In the genomic region with DNA sequence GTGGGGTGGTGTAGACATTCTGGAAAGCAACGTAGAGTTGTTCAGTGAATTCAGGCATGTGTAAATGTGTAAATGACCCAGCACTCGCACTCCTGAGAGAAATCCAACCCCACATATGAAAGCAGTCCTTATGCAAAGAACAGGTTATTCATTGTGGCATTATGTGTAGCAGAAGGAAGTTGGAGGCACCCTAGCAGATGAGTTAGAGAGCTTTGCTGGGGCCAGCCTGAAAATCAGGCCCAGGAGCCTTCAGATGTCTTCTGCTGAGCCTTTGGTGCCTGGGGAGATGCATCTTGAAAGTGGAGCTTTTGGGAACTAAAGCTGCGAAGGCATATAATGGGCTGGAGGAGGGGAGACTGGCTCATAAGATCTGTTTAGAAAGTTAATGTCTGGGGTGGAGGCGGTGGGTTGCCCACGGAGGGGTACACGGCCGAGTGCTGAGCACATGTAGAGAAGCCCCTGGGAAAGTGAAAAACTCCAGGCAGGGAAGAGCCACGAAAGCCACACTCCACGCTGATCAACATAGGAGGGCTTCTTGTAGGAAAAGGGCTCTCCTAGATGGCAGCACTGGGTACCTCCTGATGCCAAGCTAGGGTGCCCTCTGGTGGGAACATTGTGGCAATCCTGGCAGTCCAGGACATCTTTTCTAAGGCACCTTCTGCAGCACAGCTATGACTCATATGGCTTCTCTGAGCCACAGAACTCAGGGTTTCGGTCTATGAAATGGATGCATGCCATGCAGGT, we compare ENCODE assay signal across 8 cellular contexts. TPM values are rescaled to one million over a fixed set of nuclear protein-coding genes. Genes with fewer than 3 reads are reported as not detected.
DNase-seq lines count a peak whose midpoint lies in the region; ATAC-seq, FAIRE-seq and TF ChIP-seq lines count a peak whose summit lies in the region.

No MANE protein-coding gene starts in this region.

- no peak overlapping the region for H3K27ac ChIP-seq in HepG2 (ENCODE audit: extremely low read length, insufficient read depth, low read length)

- peak; percentile 76 for TF ChIP-seq RAD21 in HepG2 (CRISPR knock-in tag; IDR thresholded peaks at IDR 0.05)

- no peak for TF ChIP-seq POLR2A in HepG2 (IDR thresholded peaks at IDR 0.05; ENCODE audit: insufficient read depth in 1 of 2, low read depth in 2 of 2, low read length in 2 of 2)

- H3K27me3 ChIP-seq in HepG2 (ENCODE audit: control insufficient read depth in 1 of 2, insufficient read depth in 2 of 2, low read length in 2 of 2) = peaks cover 3 to 12% of the 10 kb centered on the region in 2 experiments; a peak in 3 of 5 replicates

- H3K4me1 Mint-ChIP-seq in activated CD4-positive, alpha-beta T cell treated with anti-CD3 and anti-CD28 coated beads for 36 hours = peaks cover 14% of the 10 kb centered on the region

- H3K9me3 ChIP-seq in HepG2 (ENCODE audit: low read length) = no peaks in the 10 kb centered on the region

- no TSS peak for BruUV-seq in HepG2 (replicated peaks; lab: Mats Ljungman, UMichigan)

- peak; percentile 94 for ATAC-seq in GM19043 (IDR thresholded peaks at IDR 0.05; ENCODE audit: low read depth, unreplicated experiment)
- ATAC-seq in HG03432 (IDR thresholded peaks at IDR 0.05; ENCODE audit: unreplicated experiment) = peak; percentile 86
- ATAC-seq in activated CD4-positive, alpha-beta T cell treated with anti-CD3 and anti-CD28 coated beads for 36 hours = peak; percentile 99
- peak; percentile 97 for ATAC-seq in HepG2

- no peak overlapping the region for H3K27ac Mint-ChIP-seq in activated CD4-positive, alpha-beta T cell treated with anti-CD3 and anti-CD28 coated beads for 36 hours

- no peaks in the 10 kb centered on the region for H3K79me2 ChIP-seq in HepG2 (ENCODE audit: insufficient read depth, low read length)

- in situ Hi-C loops in HepG2 (cut with HindIII; ENCODE audit: extremely low pct_ligation_motif_present, low pct_unique_long_range_greater_than_20kb) = loop anchor here (5.0 kb wide), 1 partner anchor 180 kb away; no protein-coding TSS in a partner anchor

- no peak overlapping the region for H3K9ac ChIP-seq in HepG2 (ENCODE audit: insufficient read depth, low read depth, low read length)

- H3K4me3 ChIP-seq in choroid plexus epithelial cell (ENCODE audit: low read depth, low read length) (no peak overlapping the region), HepG2 (replicated peaks in 1 of 3; ENCODE audit: insufficient read depth in 1 of 3, low read depth in 2 of 3, low read length in 3 of 3) (no peak overlapping the region)

- intact Hi-C loops in activated CD4-positive, alpha-beta T cell treated with anti-CD3 and anti-CD28 coated beads for 36 hours (cut with DNase I, micrococcal nuclease) = loop anchor here (1.0 to 5.0 kb wide), 5 partner anchors 48 to 175 kb away; no protein-coding TSS in a partner anchor
- intact Hi-C loops in HepG2 (cut with micrococcal nuclease; ENCODE audit: unreplicated experiment) = loop anchor here (1.0 kb wide), 1 partner anchor 171 kb away; no protein-coding TSS in a partner anchor

- peak; percentile 88 for FAIRE-seq in HepG2 (lab: Jason Lieb, UNC)

- POLR2A ChIA-PET in activated CD4-positive, alpha-beta T cell treated with anti-CD3 and anti-CD28 coated beads for 36 hours (lab: Charles Lee) = interaction anchor here (0.6 kb wide), 1 partner anchor 294 kb away, joined by 3 read pairs; no protein-coding TSS in a partner anchor
- POLR2A ChIA-PET in HepG2 (lab: Yijun Ruan, JAX) = no interaction called here

- no peaks in the 10 kb centered on the region for H3K36me3 ChIP-seq in HepG2 (replicated peaks in 1 of 2; ENCODE audit: control insufficient read depth in 1 of 2, insufficient read depth in 2 of 2, low read length in 2 of 2)

- H3K27me3 Mint-ChIP-seq in activated CD4-positive, alpha-beta T cell treated with anti-CD3 and anti-CD28 coated beads for 36 hours = peaks cover 10% of the 10 kb centered on the region

- no peaks in the 10 kb centered on the region for H3K4me1 ChIP-seq in HepG2 (ENCODE audit: insufficient read depth, low read length)

- H4K20me1 ChIP-seq in HepG2 (ENCODE audit: insufficient read depth, low read length) = no peaks in the 10 kb centered on the region

- H3K36me3 Mint-ChIP-seq in activated CD4-positive, alpha-beta T cell treated with anti-CD3 and anti-CD28 coated beads for 36 hours (ENCODE audit: low read depth) = no peaks in the 10 kb centered on the region

- H2AFZ ChIP-seq in HepG2 (ENCODE audit: low read length) = no peak overlapping the region

- H3K4me2 ChIP-seq in HepG2 (ENCODE audit: low read depth, low read length) = no peak overlapping the region

- CTCF ChIA-PET in activated CD4-positive, alpha-beta T cell treated with anti-CD3 and anti-CD28 coated beads for 36 hours (lab: Charles Lee) = interaction anchor here (0.5 to 4.3 kb wide), 35 partner anchors 9 to 582 kb away, joined by 3 to 17 read pairs (median 4); a partner anchor contains a TSS
- CTCF ChIA-PET in HepG2 (lab: Yijun Ruan, JAX; ENCODE audit: low intra/inter-chr PET ratio, low total read pairs) = interaction anchor here (1.1 to 2.7 kb wide), 7 partner anchors 47 to 188 kb away, joined by 3 to 45 read pairs (median 5); no protein-coding TSS in a partner anchor

- DNase-seq in Ammon's horn (ENCODE audit: low spot score) (peak; percentile 95), NCI-H460 (ENCODE audit: extremely low read depth, low read depth) (peak; percentile 97), choroid plexus epithelial cell (ENCODE audit: low read depth) (peak; percentile 92), HepG2 (ENCODE audit: low spot score) (peak; percentile 78)
- DNase-seq in activated CD4-positive, alpha-beta T cell treated with anti-CD3 and anti-CD28 coated beads for 36 hours = peak; percentile 87
- DNase-seq in stimulated activated CD4-positive, alpha-beta T cell treated with anti-CD3 and anti-CD28 coated beads, TNF-alpha, amount 100 ng/mL, for 4 hours (ENCODE audit: low read depth in 3 of 3) = peak; percentile 39 to 71 (median 64)

- H3K9me3 Mint-ChIP-seq in activated CD4-positive, alpha-beta T cell treated with anti-CD3 and anti-CD28 coated beads for 36 hours (ENCODE audit: low read depth) = no peaks in the 10 kb centered on the region

- TF ChIP-seq CTCF in choroid plexus epithelial cell (conservative IDR thresholded peaks at IDR 0.05; ENCODE audit: low read depth, low read length) (peak; percentile 88), HepG2 (CRISPR knock-in tag; IDR thresholded peaks at IDR 0.05) (peak; percentile 84)

- no peak for TF ChIP-seq EP300 in HepG2 (IDR thresholded peaks at IDR 0.05; ENCODE audit: low read depth in 2 of 2, low read length in 2 of 2)
- no peak for TF ChIP-seq EP300 in HepG2 (CRISPR knock-in tag; IDR thresholded peaks at IDR 0.05; ENCODE audit: borderline replicate concordance)

- H3K4me3 Mint-ChIP-seq in activated CD4-positive, alpha-beta T cell treated with anti-CD3 and anti-CD28 coated beads for 36 hours = no peak overlapping the region

- whole genome bisulfite sequencing in HepG2 (ENCODE audit: low lambda C conversion rate) = 8% methylated on average over 9 of the region's 10 CpGs

RNA-seq across cellular contexts. Expression of a gene that starts 6.1 kb away (rescaled TPM):
- 1.4 and 1.7 TPM in 2 replicates for total RNA-seq in NCI-H460 (2014; rRNA removed; shearing (Covaris generic))
- polyA plus RNA-seq in NCI-H460 (2014; cell fraction: nucleus; rRNA removed) = 1.9 and 2.4 TPM in 2 replicates
- not detected for total RNA-seq in activated CD4-positive, alpha-beta T cell treated with anti-CD3 and anti-CD28 coated beads for 36 hours
- total RNA-seq in HepG2 (2016; rRNA removed; fragmentation: Illumina TruSeq; extraction: Trizol) = not detected in 2 replicates
- total RNA-seq in HepG2 (2016; cell fraction: cytosol; rRNA removed; fragmentation: Illumina TruSeq; extraction: Trizol; ENCODE audit: low read depth) = not detected in 2 replicates
- total RNA-seq in HepG2 (2016; cell fraction: insoluble cytoplasmic fraction; rRNA removed; fragmentation: Illumina TruSeq; extraction: Trizol) = not detected in 2 replicates
- not detected in 2 replicates for total RNA-seq in HepG2 (2016; cell fraction: membrane; rRNA removed; fragmentation: Illumina TruSeq; extraction: Trizol)
- total RNA-seq in HepG2 (2016; cell fraction: nucleus; rRNA removed; fragmentation: Illumina TruSeq; extraction: Trizol) = not detected in 2 replicates
- polyA plus RNA-seq in HepG2 (2011; rRNA removed) = not detected in 2 replicates
- not detected in 2 replicates for polyA plus RNA-seq in HepG2 (2011; cell fraction: cytosol; rRNA removed)
- polyA plus RNA-seq in HepG2 (2011; cell fraction: nucleus; rRNA removed) = not detected in 2 replicates
- polyA plus RNA-seq in HepG2 (2012) = not detected in 2 replicates
- polyA plus RNA-seq in HepG2 (2016; cell fraction: cytosol; fragmentation: Illumina TruSeq; extraction: Trizol; ENCODE audit: low read depth) = not detected in 2 replicates
- not detected in 2 replicates for polyA plus RNA-seq in HepG2 (2016; cell fraction: insoluble cytoplasmic fraction; fragmentation: Illumina TruSeq; extraction: Trizol; ENCODE audit: low read depth)
- polyA plus RNA-seq in HepG2 (2016; cell fraction: membrane; fragmentation: Illumina TruSeq; extraction: Trizol; ENCODE audit: low read depth) = not detected in 2 replicates
- not detected in 2 replicates for polyA plus RNA-seq in HepG2 (2016; cell fraction: nucleus; fragmentation: Illumina TruSeq; extraction: Trizol; ENCODE audit: insufficient read depth, low read depth)
- polyA minus RNA-seq in HepG2 (2011; rRNA and poly(A)+ RNA removed; ENCODE audit: low replicate concordance) = 0.98 TPM in 1 of 2 replicates, not detected in the other
- polyA minus RNA-seq in HepG2 (2011; cell fraction: cytosol; rRNA and poly(A)+ RNA removed) = not detected in 2 replicates
- polyA minus RNA-seq in HepG2 (2011; cell fraction: nucleus; rRNA and poly(A)+ RNA removed) = not detected in 2 replicates

RNA-seq across cellular contexts. Expression of a gene that starts 35.9 kb away (rescaled TPM):
- total RNA-seq in NCI-H460 (2014; rRNA removed; shearing (Covaris generic)) = 40.6 and 54.3 TPM in 2 replicates
- 19.2 and 20.5 TPM in 2 replicates for polyA plus RNA-seq in NCI-H460 (2014; cell fraction: nucleus; rRNA removed)
- not detected for total RNA-seq in activated CD4-positive, alpha-beta T cell treated with anti-CD3 and anti-CD28 coated beads for 36 hours
- total RNA-seq in HepG2 (2016; rRNA removed; fragmentation: Illumina TruSeq; extraction: Trizol) = not detected in 2 replicates
- total RNA-seq in HepG2 (2016; cell fraction: cytosol; rRNA removed; fragmentation: Illumina TruSeq; extraction: Trizol; ENCODE audit: low read depth) = not detected in 2 replicates
- total RNA-seq in HepG2 (2016; cell fraction: insoluble cytoplasmic fraction; rRNA removed; fragmentation: Illumina TruSeq; extraction: Trizol) = not detected in 2 replicates
- not detected in 2 replicates for total RNA-seq in HepG2 (2016; cell fraction: membrane; rRNA removed; fragmentation: Illumina TruSeq; extraction: Trizol)
- total RNA-seq in HepG2 (2016; cell fraction: nucleus; rRNA removed; fragmentation: Illumina TruSeq; extraction: Trizol) = not detected in 2 replicates
- polyA plus RNA-seq in HepG2 (2011; rRNA removed) = not detected in 2 replicates
- 0.03 TPM in 1 of 2 replicates, not detected in the other for polyA plus RNA-seq in HepG2 (2011; cell fraction: cytosol; rRNA removed)
- not detected in 2 replicates for polyA plus RNA-seq in HepG2 (2011; cell fraction: nucleus; rRNA removed)
- polyA plus RNA-seq in HepG2 (2012) = not detected in 2 replicates
- 0.08 TPM in 1 of 2 replicates, not detected in the other for polyA plus RNA-seq in HepG2 (2016; cell fraction: cytosol; fragmentation: Illumina TruSeq; extraction: Trizol; ENCODE audit: low read depth)
- not detected in 2 replicates for polyA plus RNA-seq in HepG2 (2016; cell fraction: insoluble cytoplasmic fraction; fragmentation: Illumina TruSeq; extraction: Trizol; ENCODE audit: low read depth)
- polyA plus RNA-seq in HepG2 (2016; cell fraction: membrane; fragmentation: Illumina TruSeq; extraction: Trizol; ENCODE audit: low read depth) = not detected in 2 replicates
- polyA plus RNA-seq in HepG2 (2016; cell fraction: nucleus; fragmentation: Illumina TruSeq; extraction: Trizol; ENCODE audit: insufficient read depth, low read depth) = not detected in 2 replicates
- 0.23 TPM in 1 of 2 replicates, not detected in the other for polyA minus RNA-seq in HepG2 (2011; rRNA and poly(A)+ RNA removed; ENCODE audit: low replicate concordance)
- polyA minus RNA-seq in HepG2 (2011; cell fraction: cytosol; rRNA and poly(A)+ RNA removed) = not detected in 2 replicates
- polyA minus RNA-seq in HepG2 (2011; cell fraction: nucleus; rRNA and poly(A)+ RNA removed) = not detected in 2 replicates

RNA-seq across cellular contexts. Expression of a gene that starts 40.0 kb away (rescaled TPM):
- total RNA-seq in NCI-H460 (2014; rRNA removed; shearing (Covaris generic)) = not detected in 2 replicates
- not detected in 2 replicates for polyA plus RNA-seq in NCI-H460 (2014; cell fraction: nucleus; rRNA removed)
- not detected for total RNA-seq in activated CD4-positive, alpha-beta T cell treated with anti-CD3 and anti-CD28 coated beads for 36 hours
- total RNA-seq in HepG2 (2016; rRNA removed; fragmentation: Illumina TruSeq; extraction: Trizol) = not detected in 2 replicates
- not detected in 2 replicates for total RNA-seq in HepG2 (2016; cell fraction: cytosol; rRNA removed; fragmentation: Illumina TruSeq; extraction: Trizol; ENCODE audit: low read depth)
- not detected in 2 replicates for total RNA-seq in HepG2 (2016; cell fraction: insoluble cytoplasmic fraction; rRNA removed; fragmentation: Illumina TruSeq; extraction: Trizol)
- total RNA-seq in HepG2 (2016; cell fraction: membrane; rRNA removed; fragmentation: Illumina TruSeq; extraction: Trizol) = not detected in 2 replicates
- total RNA-seq in HepG2 (2016; cell fraction: nucleus; rRNA removed; fragmentation: Illumina TruSeq; extraction: Trizol) = not detected in 2 replicates
- polyA plus RNA-seq in HepG2 (2011; rRNA removed) = not detected in 2 replicates
- not detected in 2 replicates for polyA plus RNA-seq in HepG2 (2011; cell fraction: cytosol; rRNA removed)
- polyA plus RNA-seq in HepG2 (2011; cell fraction: nucleus; rRNA removed) = not detected in 2 replicates
- polyA plus RNA-seq in HepG2 (2012) = not detected in 2 replicates
- not detected in 2 replicates for polyA plus RNA-seq in HepG2 (2016; cell fraction: cytosol; fragmentation: Illumina TruSeq; extraction: Trizol; ENCODE audit: low read depth)
- not detected in 2 replicates for polyA plus RNA-seq in HepG2 (2016; cell fraction: insoluble cytoplasmic fraction; fragmentation: Illumina TruSeq; extraction: Trizol; ENCODE audit: low read depth)
- not detected in 2 replicates for polyA plus RNA-seq in HepG2 (2016; cell fraction: membrane; fragmentation: Illumina TruSeq; extraction: Trizol; ENCODE audit: low read depth)
- not detected in 2 replicates for polyA plus RNA-seq in HepG2 (2016; cell fraction: nucleus; fragmentation: Illumina TruSeq; extraction: Trizol; ENCODE audit: insufficient read depth, low read depth)
- polyA minus RNA-seq in HepG2 (2011; rRNA and poly(A)+ RNA removed; ENCODE audit: low replicate concordance) = not detected in 2 replicates
- polyA minus RNA-seq in HepG2 (2011; cell fraction: cytosol; rRNA and poly(A)+ RNA removed) = not detected in 2 replicates
- not detected in 2 replicates for polyA minus RNA-seq in HepG2 (2011; cell fraction: nucleus; rRNA and poly(A)+ RNA removed)

RNA-seq across cellular contexts. Expression of a gene that starts 52.8 kb away (rescaled TPM):
- 0.78 and 0.92 TPM in 2 replicates for total RNA-seq in NCI-H460 (2014; rRNA removed; shearing (Covaris generic))
- 0.60 and 2.6 TPM in 2 replicates for polyA plus RNA-seq in NCI-H460 (2014; cell fraction: nucleus; rRNA removed)
- total RNA-seq in activated CD4-positive, alpha-beta T cell treated with anti-CD3 and anti-CD28 coated beads for 36 hours = not detected
- total RNA-seq in HepG2 (2016; rRNA removed; fragmentation: Illumina TruSeq; extraction: Trizol) = not detected in 2 replicates
- total RNA-seq in HepG2 (2016; cell fraction: cytosol; rRNA removed; fragmentation: Illumina TruSeq; extraction: Trizol; ENCODE audit: low read depth) = not detected in 2 replicates
- total RNA-seq in HepG2 (2016; cell fraction: insoluble cytoplasmic fraction; rRNA removed; fragmentation: Illumina TruSeq; extraction: Trizol) = not detected in 2 replicates
- total RNA-seq in HepG2 (2016; cell fraction: membrane; rRNA removed; fragmentation: Illumina TruSeq; extraction: Trizol) = not detected in 2 replicates
- not detected in 2 replicates for total RNA-seq in HepG2 (2016; cell fraction: nucleus; rRNA removed; fragmentation: Illumina TruSeq; extraction: Trizol)
- not detected in 2 replicates for polyA plus RNA-seq in HepG2 (2011; rRNA removed)
- polyA plus RNA-seq in HepG2 (2011; cell fraction: cytosol; rRNA removed) = not detected in 2 replicates
- polyA plus RNA-seq in HepG2 (2011; cell fraction: nucleus; rRNA removed) = not detected in 2 replicates
- polyA plus RNA-seq in HepG2 (2012) = not detected in 2 replicates
- not detected in 2 replicates for polyA plus RNA-seq in HepG2 (2016; cell fraction: cytosol; fragmentation: Illumina TruSeq; extraction: Trizol; ENCODE audit: low read depth)
- not detected in 2 replicates for polyA plus RNA-seq in HepG2 (2016; cell fraction: insoluble cytoplasmic fraction; fragmentation: Illumina TruSeq; extraction: Trizol; ENCODE audit: low read depth)
- polyA plus RNA-seq in HepG2 (2016; cell fraction: membrane; fragmentation: Illumina TruSeq; extraction: Trizol; ENCODE audit: low read depth) = not detected in 2 replicates
- not detected in 2 replicates for polyA plus RNA-seq in HepG2 (2016; cell fraction: nucleus; fragmentation: Illumina TruSeq; extraction: Trizol; ENCODE audit: insufficient read depth, low read depth)
- 0.61 TPM in 1 of 2 replicates, not detected in the other for polyA minus RNA-seq in HepG2 (2011; rRNA and poly(A)+ RNA removed; ENCODE audit: low replicate concordance)
- not detected in 2 replicates for polyA minus RNA-seq in HepG2 (2011; cell fraction: cytosol; rRNA and poly(A)+ RNA removed)
- polyA minus RNA-seq in HepG2 (2011; cell fraction: nucleus; rRNA and poly(A)+ RNA removed) = not detected in 2 replicates

RNA-seq across cellular contexts. Expression of a gene that starts 58.2 kb away (rescaled TPM):
- total RNA-seq in NCI-H460 (2014; rRNA removed; shearing (Covaris generic)) = not detected in 2 replicates
- not detected in 2 replicates for polyA plus RNA-seq in NCI-H460 (2014; cell fraction: nucleus; rRNA removed)
- not detected for total RNA-seq in activated CD4-positive, alpha-beta T cell treated with anti-CD3 and anti-CD28 coated beads for 36 hours
- total RNA-seq in HepG2 (2016; rRNA removed; fragmentation: Illumina TruSeq; extraction: Trizol) = not detected in 2 replicates
- total RNA-seq in HepG2 (2016; cell fraction: cytosol; rRNA removed; fragmentation: Illumina TruSeq; extraction: Trizol; ENCODE audit: low read depth) = not detected in 2 replicates
- not detected in 2 replicates for total RNA-seq in HepG2 (2016; cell fraction: insoluble cytoplasmic fraction; rRNA removed; fragmentation: Illumina TruSeq; extraction: Trizol)
- total RNA-seq in HepG2 (2016; cell fraction: membrane; rRNA removed; fragmentation: Illumina TruSeq; extraction: Trizol) = not detected in 2 replicates
- total RNA-seq in HepG2 (2016; cell fraction: nucleus; rRNA removed; fragmentation: Illumina TruSeq; extraction: Trizol) = not detected in 2 replicates
- not detected in 2 replicates for polyA plus RNA-seq in HepG2 (2011; rRNA removed)
- not detected in 2 replicates for polyA plus RNA-seq in HepG2 (2011; cell fraction: cytosol; rRNA removed)
- polyA plus RNA-seq in HepG2 (2011; cell fraction: nucleus; rRNA removed) = not detected in 2 replicates
- polyA plus RNA-seq in HepG2 (2012) = not detected in 2 replicates
- not detected in 2 replicates for polyA plus RNA-seq in HepG2 (2016; cell fraction: cytosol; fragmentation: Illumina TruSeq; extraction: Trizol; ENCODE audit: low read depth)
- polyA plus RNA-seq in HepG2 (2016; cell fraction: insoluble cytoplasmic fraction; fragmentation: Illumina TruSeq; extraction: Trizol; ENCODE audit: low read depth) = not detected in 2 replicates
- polyA plus RNA-seq in HepG2 (2016; cell fraction: membrane; fragmentation: Illumina TruSeq; extraction: Trizol; ENCODE audit: low read depth) = not detected in 2 replicates
- polyA plus RNA-seq in HepG2 (2016; cell fraction: nucleus; fragmentation: Illumina TruSeq; extraction: Trizol; ENCODE audit: insufficient read depth, low read depth) = not detected in 2 replicates
- not detected in 2 replicates for polyA minus RNA-seq in HepG2 (2011; rRNA and poly(A)+ RNA removed; ENCODE audit: low replicate concordance)
- not detected in 2 replicates for polyA minus RNA-seq in HepG2 (2011; cell fraction: cytosol; rRNA and poly(A)+ RNA removed)
- not detected in 2 replicates for polyA minus RNA-seq in HepG2 (2011; cell fraction: nucleus; rRNA and poly(A)+ RNA removed)

Comparison
In these comparisons a context has a peak if more than half of its experiments do, and no peak if none do; other contexts are left out.
1. RNA of a gene that starts 35.9 kb away (total RNA-seq): 40.6 to 54.3 TPM in NCI-H460; not detected in HepG2 and not detected in activated CD4-positive, alpha-beta T cell treated with anti-CD3 and anti-CD28 coated beads for 36 hours; every median in the first group is over 10 times any median in the second.
2. Peak in every context shown above with its lines, with median percentiles within 50 percentile points of each other: DNase-seq and ATAC-seq.